In the genomic region with DNA sequence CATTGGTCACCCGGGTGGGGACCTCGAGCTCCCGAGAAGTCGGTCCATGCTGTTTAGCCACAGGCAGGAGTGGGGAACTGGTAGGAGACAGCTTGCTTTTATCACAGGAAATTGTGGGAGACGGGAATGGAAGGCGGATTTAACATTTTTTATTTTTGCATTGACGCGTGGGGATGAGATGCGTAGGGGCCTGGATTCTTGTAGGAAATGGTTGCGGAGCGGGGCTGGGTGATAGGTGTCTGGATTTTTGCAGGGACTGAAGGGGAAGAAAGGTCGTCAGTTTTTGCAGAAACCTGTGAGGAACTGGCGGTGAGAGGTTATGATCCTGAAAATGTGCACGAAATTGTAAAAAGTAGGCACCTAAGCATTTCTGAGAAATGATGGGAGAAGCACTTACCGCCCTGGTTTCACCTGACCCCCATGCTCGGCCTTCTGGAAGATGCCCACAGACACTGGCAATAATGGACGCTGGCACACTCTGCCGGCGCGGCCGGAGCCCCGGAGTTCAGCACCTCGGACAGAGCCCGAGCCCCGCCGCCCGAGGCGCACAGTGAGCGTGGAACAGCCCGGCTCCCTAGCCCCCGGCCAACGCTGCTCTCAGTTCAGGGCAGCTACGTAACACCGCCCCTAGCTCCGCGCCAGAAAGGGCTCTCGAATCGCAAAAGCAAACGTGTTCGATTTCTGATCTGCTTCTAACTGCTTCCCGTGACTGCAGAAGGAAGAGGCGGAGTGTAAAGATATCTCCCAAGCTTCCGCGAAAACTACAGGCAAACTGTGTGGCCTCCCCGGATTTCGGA, we compare ENCODE assay signal across 8 cellular contexts. TPM values are rescaled to one million over a fixed set of nuclear protein-coding genes. Genes with fewer than 3 reads are reported as not detected.
DNase-seq lines count a peak whose midpoint lies in the region; ATAC-seq and TF ChIP-seq lines count a peak whose summit lies in the region.

No MANE protein-coding gene starts in this region.

- no peak for TF ChIP-seq CTCF in GM20000 (IDR thresholded peaks at IDR 0.05; ENCODE audit: extremely low read depth, missing control alignments)
- no peak for TF ChIP-seq CTCF in RWPE2 (IDR thresholded peaks at IDR 0.05; ENCODE audit: poor library complexity, severe bottlenecking)
- TF ChIP-seq CTCF in choroid plexus epithelial cell (conservative IDR thresholded peaks at IDR 0.05; ENCODE audit: low read depth, low read length) = no peak
- no peak for TF ChIP-seq CTCF in liver (IDR thresholded peaks at IDR 0.05; ENCODE audit: low read depth, low read length, missing input control)

- no peaks in the 10 kb centered on the region for H3K4me1 ChIP-seq in RWPE2 (ENCODE audit: insufficient read depth, poor library complexity, severe bottlenecking)
- H3K4me1 ChIP-seq in liver (ENCODE audit: control insufficient read depth in 4 of 4, insufficient read depth in 4 of 4, low read length in 3 of 4) = peaks cover 0 to 2% (median 0%) of the 10 kb centered on the region in 4 donors

- peak; percentile 82 for ATAC-seq in RWPE2 (ENCODE audit: low read depth)
- no peak for ATAC-seq in HG02610 (IDR thresholded peaks at IDR 0.05; ENCODE audit: unreplicated experiment)
- ATAC-seq in HG03196 (IDR thresholded peaks at IDR 0.05; ENCODE audit: unreplicated experiment) = no peak

- H3K27me3 ChIP-seq in RWPE2 (ENCODE audit: insufficient read depth, poor library complexity, severe bottlenecking) (peaks cover 65% of the 10 kb centered on the region), liver (ENCODE audit: control insufficient read depth in 4 of 4, insufficient read depth in 4 of 4, low read length in 3 of 4) (peaks cover 3 to 24% (median 6%) of the 10 kb centered on the region in 4 donors)

- H3K27ac ChIP-seq in RWPE2 (ENCODE audit: poor library complexity, severe bottlenecking) (no peak overlapping the region), liver (ENCODE audit: low read depth in 1 of 2, low read length in 2 of 2) (no peak overlapping the region)

- no peak for TF ChIP-seq RAD21 in liver (IDR thresholded peaks at IDR 0.05)

- 15% methylated on average over 46 of the region's 46 CpGs for WGBS in liver

- peak; percentile 69 for DNase-seq in GM20000 (ENCODE audit: low spot score)
- DNase-seq in RWPE2 (ENCODE audit: low spot score) = peak; percentile 73
- peak; percentile 42 for DNase-seq in choroid plexus epithelial cell (ENCODE audit: low read depth)
- DNase-seq in OCI-M2 (lab: John Stamatoyannopoulos, UW; ENCODE audit: unreplicated experiment) = no peak
- DNase-seq in central memory CD4-positive, alpha-beta T cell = no peak

- H3K4me3 ChIP-seq in RWPE2 (ENCODE audit: severe bottlenecking) = no peak overlapping the region
- peak overlapping the region; percentile 4 for H3K4me3 ChIP-seq in choroid plexus epithelial cell (ENCODE audit: low read depth, low read length)
- H3K4me3 ChIP-seq in liver (ENCODE audit: low read depth in 1 of 3, low read length in 3 of 3) = no peak overlapping the region

- no peaks in the 10 kb centered on the region for H3K9me3 ChIP-seq in RWPE2 (ENCODE audit: severe bottlenecking)
- H3K9me3 ChIP-seq in liver (ENCODE audit: control insufficient read depth in 4 of 4, low read length in 3 of 4) = peaks cover 0 to 5% (median 4%) of the 10 kb centered on the region in 4 donors

- no peaks in the 10 kb centered on the region for H3K36me3 ChIP-seq in RWPE2 (ENCODE audit: low read depth)
- H3K36me3 ChIP-seq in liver (ENCODE audit: control insufficient read depth in 4 of 4, insufficient read depth in 3 of 4, low read depth in 1 of 4, low read length in 3 of 4) = no peaks in the 10 kb centered on the region

- no peak overlapping the region for H3K9ac ChIP-seq in liver (ENCODE audit: low read depth in 1 of 2, low read length in 2 of 2)

TF ChIP-seq in liver, 16 proteins besides CTCF, POLR2A, EP300 and RAD21:
- no peak for TF ChIP-seq EGR1 (IDR thresholded peaks at IDR 0.05; ENCODE audit: low read depth in 2 of 2)
- TF ChIP-seq HNF4A (conservative IDR thresholded peaks at IDR 0.05) = no peak
- TF ChIP-seq, protein P1, sequence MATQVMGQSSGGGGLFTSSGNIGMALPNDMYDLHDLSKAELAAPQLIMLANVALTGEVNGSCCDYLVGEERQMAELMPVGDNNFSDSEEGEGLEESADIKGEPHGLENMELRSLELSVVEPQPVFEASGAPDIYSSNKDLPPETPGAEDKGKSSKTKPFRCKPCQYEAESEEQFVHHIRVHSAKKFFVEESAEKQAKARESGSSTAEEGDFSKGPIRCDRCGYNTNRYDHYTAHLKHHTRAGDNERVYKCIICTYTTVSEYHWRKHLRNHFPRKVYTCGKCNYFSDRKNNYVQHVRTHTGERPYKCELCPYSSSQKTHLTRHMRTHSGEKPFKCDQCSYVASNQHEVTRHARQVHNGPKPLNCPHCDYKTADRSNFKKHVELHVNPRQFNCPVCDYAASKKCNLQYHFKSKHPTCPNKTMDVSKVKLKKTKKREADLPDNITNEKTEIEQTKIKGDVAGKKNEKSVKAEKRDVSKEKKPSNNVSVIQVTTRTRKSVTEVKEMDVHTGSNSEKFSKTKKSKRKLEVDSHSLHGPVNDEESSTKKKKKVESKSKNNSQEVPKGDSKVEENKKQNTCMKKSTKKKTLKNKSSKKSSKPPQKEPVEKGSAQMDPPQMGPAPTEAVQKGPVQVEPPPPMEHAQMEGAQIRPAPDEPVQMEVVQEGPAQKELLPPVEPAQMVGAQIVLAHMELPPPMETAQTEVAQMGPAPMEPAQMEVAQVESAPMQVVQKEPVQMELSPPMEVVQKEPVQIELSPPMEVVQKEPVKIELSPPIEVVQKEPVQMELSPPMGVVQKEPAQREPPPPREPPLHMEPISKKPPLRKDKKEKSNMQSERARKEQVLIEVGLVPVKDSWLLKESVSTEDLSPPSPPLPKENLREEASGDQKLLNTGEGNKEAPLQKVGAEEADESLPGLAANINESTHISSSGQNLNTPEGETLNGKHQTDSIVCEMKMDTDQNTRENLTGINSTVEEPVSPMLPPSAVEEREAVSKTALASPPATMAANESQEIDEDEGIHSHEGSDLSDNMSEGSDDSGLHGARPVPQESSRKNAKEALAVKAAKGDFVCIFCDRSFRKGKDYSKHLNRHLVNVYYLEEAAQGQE (IDR thresholded peaks at IDR 0.05) = peak; percentile 99

RNA-seq across cellular contexts. Expression of a gene that starts 0.9 kb away (rescaled TPM):
- under 1 TPM in 1 of 2 donors, not detected in 1; under 0.01 TPM for total RNA-seq in liver
- polyA plus RNA-seq in liver = not detected

RNA-seq across cellular contexts. Expression of a gene that starts 27.5 kb away (rescaled TPM):
- total RNA-seq in liver = 10 to 100 TPM; 12.0 to 28.1 TPM
- polyA plus RNA-seq in liver = 10 to 100 TPM; 11.0 to 16.0 TPM

Comparison
In these comparisons a context has a peak if more than half of its experiments do, and no peak if none do; other contexts are left out.
1. DNase-seq: peak in GM20000 (single experiment), RWPE2 (single experiment) and choroid plexus epithelial cell (single experiment); none in OCI-M2 (single experiment) and central memory CD4-positive, alpha-beta T cell (single experiment).